In the genomic region with DNA sequence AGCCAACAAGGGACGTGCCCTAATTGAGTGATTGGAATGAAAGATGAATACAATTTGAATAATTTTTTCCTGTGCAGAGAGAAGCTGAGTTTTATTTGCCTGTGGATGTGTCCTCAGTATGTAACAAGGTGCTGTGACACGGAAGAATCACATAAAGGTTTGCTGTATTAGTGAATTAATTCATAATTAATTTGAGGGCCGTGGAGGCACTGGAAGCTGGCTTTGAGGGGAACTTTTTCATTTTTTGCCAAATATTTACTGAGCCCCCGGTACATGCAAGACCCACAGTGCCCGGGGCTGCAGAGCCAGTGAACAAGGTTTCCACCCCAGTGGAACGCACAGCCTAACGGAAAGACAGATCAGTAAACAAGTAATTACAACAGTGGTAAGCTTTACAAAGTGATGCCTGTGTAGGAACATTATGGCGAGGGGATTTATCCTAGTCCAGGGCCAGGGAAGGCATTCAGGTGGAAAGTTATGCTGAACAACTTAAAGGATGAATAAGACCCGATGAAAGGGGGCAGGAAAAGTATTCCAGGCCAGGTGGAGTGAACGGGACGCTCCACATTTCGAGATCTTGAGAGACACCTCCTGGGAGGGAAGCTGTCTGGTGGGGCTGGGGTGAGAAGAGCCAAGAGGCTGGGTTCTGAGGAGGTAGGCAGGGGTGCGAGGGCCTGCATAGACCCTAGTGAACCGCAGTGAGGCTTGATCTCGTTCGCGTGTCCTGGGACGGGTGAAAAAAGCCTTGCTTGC, we compare ENCODE assay signal across 8 cellular contexts. TPM values are rescaled to one million over a fixed set of nuclear protein-coding genes. Genes with fewer than 3 reads are reported as not detected.
DNase-seq lines count a peak whose midpoint lies in the region; ATAC-seq and TF ChIP-seq lines count a peak whose summit lies in the region.

No MANE protein-coding gene starts in this region.

- no peaks in the 10 kb centered on the region for H3K9me3 ChIP-seq in thyroid gland

- no peak for ATAC-seq in activated T-cell treated with anti-CD3 and anti-CD28 coated beads, Interleukin-2, amount 50 U/mL, for 72 hours (replicated peaks in 1 of 2)
- no peak for ATAC-seq in GM19455 (IDR thresholded peaks at IDR 0.05; ENCODE audit: unreplicated experiment)

- peak overlapping the region; percentile 79 for H3K27ac Mint-ChIP-seq in activated T-cell treated with anti-CD3 and anti-CD28 coated beads, Interleukin-2, amount 50 U/mL, for 72 hours

- no peak for TF ChIP-seq CTCF in thyroid gland (IDR thresholded peaks at IDR 0.05)

- H3K4me3 ChIP-seq in thyroid gland (replicated peaks in 1 of 3) = peak overlapping the region in 1 of 3 donors; percentile 4

- peak overlapping the region; percentile 88 to 91 for H3K4me3 Mint-ChIP-seq in activated T-cell treated with anti-CD3 and anti-CD28 coated beads, Interleukin-2, amount 50 U/mL, for 72 hours

- WGBS in thyroid gland, 2 donors = 50 to 53% methylated on average over 18 of the region's 18 CpGs

- peaks cover 11 to 20% of the 10 kb centered on the region in 2 donors for H3K36me3 Mint-ChIP-seq in activated T-cell treated with anti-CD3 and anti-CD28 coated beads, Interleukin-2, amount 50 U/mL, for 72 hours (ENCODE audit: insufficient read depth in 2 of 2)

- no peaks in the 10 kb centered on the region for H3K9me3 Mint-ChIP-seq in activated T-cell treated with anti-CD3 and anti-CD28 coated beads, Interleukin-2, amount 50 U/mL, for 72 hours

- peaks cover 17 to 21% of the 10 kb centered on the region in 2 donors for H3K4me1 ChIP-seq in thyroid gland

- H3K36me3 ChIP-seq in thyroid gland = no peaks in the 10 kb centered on the region

- intact Hi-C loops in thyroid gland (cut with DNase I) = no loop called here

- DNase-seq in activated T-cell treated with anti-CD3 and anti-CD28 coated beads, Interleukin-2, amount 50 U/mL, for 72 hours = peak in 1 of 2 donors; percentile 29
- DNase-seq in activated T-cell treated with anti-CD3 and anti-CD28 coated beads, Interleukin-2, amount 50 U/mL, for 48 hours = no peak
- no peak for DNase-seq in thyroid gland
- no peak for DNase-seq in NCI-H69 (lab: John Stamatoyannopoulos, UW)
- DNase-seq in ureter (ENCODE audit: low spot score) = no peak

- peaks cover 6% of the 10 kb centered on the region for H3K27me3 Mint-ChIP-seq in activated T-cell treated with anti-CD3 and anti-CD28 coated beads, Interleukin-2, amount 50 U/mL, for 72 hours (ENCODE audit: low read depth)

- TF ChIP-seq POLR2A in thyroid gland (IDR thresholded peaks at IDR 0.05) = no peak

- H3K27ac ChIP-seq in angular gyrus (ENCODE audit: low read depth, low read length) (peak overlapping the region; percentile 42), layer of hippocampus (ENCODE audit: low read depth, low read length) (peak overlapping the region; percentile 68), thyroid gland (peak overlapping the region in 2 of 3 donors; percentile 53 to 62)

- H3K4me1 Mint-ChIP-seq in activated T-cell treated with anti-CD3 and anti-CD28 coated beads, Interleukin-2, amount 50 U/mL, for 72 hours (ENCODE audit: low read depth) = peaks cover 51% of the 10 kb centered on the region

- H3K27me3 ChIP-seq in layer of hippocampus (ENCODE audit: control insufficient read depth, insufficient read depth, low read length) (no peaks in the 10 kb centered on the region), thyroid gland (no peaks in the 10 kb centered on the region)

RNA-seq across cellular contexts. Expression of gene RCC2, which starts 0.8 kb away (rescaled TPM):
- 100 to 1,000 TPM; 217 to 272 TPM for total RNA-seq in activated T-cell treated with anti-CD3 and anti-CD28 coated beads, Interleukin-2, amount 50 U/mL, for 72 hours
- 10 to 100 TPM; 20.3 to 35.1 (median 27.7) TPM for total RNA-seq in thyroid gland
- 85.2 TPM for total RNA-seq in ureter
